In the genomic region with DNA sequence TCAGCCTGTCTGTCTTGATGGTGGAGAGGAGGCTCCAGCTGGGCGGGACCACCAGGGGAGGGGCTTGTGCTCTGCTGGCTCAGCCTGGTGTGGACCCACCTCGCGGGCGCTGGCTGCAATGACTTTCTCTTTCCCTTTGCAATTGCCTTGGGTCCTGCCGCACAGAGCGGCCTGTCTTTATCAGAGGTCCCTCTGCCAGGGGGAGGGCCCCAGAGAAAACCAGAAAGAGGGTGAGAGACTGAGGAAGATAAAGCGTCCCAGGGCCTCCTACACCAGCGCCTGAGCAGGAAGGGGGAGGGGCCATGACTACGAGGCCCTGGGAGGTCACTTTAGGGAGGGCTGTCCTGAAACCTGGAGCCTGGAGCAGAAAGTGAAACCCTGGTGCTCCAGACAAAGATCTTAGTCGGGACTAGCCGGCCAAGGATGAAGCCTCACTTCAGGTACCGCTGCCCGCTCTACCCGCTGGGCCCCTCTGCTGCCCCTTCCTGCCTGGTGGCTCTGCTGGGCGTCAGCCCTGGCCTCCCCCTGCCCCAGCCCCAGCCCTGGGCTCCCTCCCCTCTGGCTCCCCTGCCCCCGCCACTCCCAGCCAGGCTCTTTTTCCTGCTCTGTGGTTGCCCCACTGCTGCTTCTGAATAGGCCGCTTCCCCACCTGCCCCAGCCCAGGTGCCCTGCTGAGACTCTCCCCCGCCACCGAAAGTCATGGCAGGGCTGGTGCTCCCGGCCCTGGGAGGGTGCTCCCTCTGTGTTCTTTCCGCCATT, we compare ENCODE assay signal across 8 cellular contexts. TPM values are rescaled to one million over a fixed set of nuclear protein-coding genes. Genes with fewer than 3 reads are reported as not detected.
DNase-seq lines count a peak whose midpoint lies in the region; ATAC-seq and TF ChIP-seq lines count a peak whose summit lies in the region.
"Not testable (repeated sequence)": the region's sequence is repeated elsewhere in the genome, so short reads cannot be mapped to it uniquely, and the experiment has no call there.

A gene (plus strand): TSS at position 327 of the 759 bp plus-strand sequence. CDS start 97 bp downstream, at position 424.

- H3K36me3 ChIP-seq in colonic mucosa; kidney epithelial cell (ENCODE audit: control insufficient read depth, insufficient read depth, low read length): not testable (repeated sequence)

- in situ Hi-C loops in ACHN (cut with HindIII; ENCODE audit: low pct_ligation_motif_present, low pct_unique_long_range_greater_than_20kb, low sequenced_read_pairs) = not testable (repeated sequence)

- H3K27ac ChIP-seq in colonic mucosa = peak within 1 kb of the TSS; percentile 88

- CTCF ChIA-PET in activated CD4-positive, alpha-beta memory T cell treated with anti-CD3 and anti-CD28 coated beads for 36 hours (lab: Charles Lee) = interaction anchor here (0.7 to 1.1 kb wide), 2 partner anchors 11 to 77 kb away, joined by 3 read pairs; no protein-coding TSS in a partner anchor

- not testable (repeated sequence) for H3K27me3 ChIP-seq in colonic mucosa; kidney epithelial cell (ENCODE audit: control insufficient read depth, insufficient read depth, low read length)

- H3K9ac ChIP-seq in colonic mucosa (ENCODE audit: low read depth in 2 of 2, low read length in 2 of 2) = peak within 1 kb of the TSS; percentile 70 to 73

- not testable (repeated sequence) for H3K36me3 Mint-ChIP-seq in activated CD4-positive, alpha-beta memory T cell treated with anti-CD3 and anti-CD28 coated beads for 36 hours

- not testable (repeated sequence) for H3K27me3 Mint-ChIP-seq in activated CD4-positive, alpha-beta memory T cell treated with anti-CD3 and anti-CD28 coated beads for 36 hours

- H3K4me1 Mint-ChIP-seq in activated CD4-positive, alpha-beta memory T cell treated with anti-CD3 and anti-CD28 coated beads for 36 hours (ENCODE audit: low read depth) = peaks cover 26% of the 10 kb centered on the region

- H3K4me1 ChIP-seq in colonic mucosa = not testable (repeated sequence)

- ATAC-seq in GM18909 (IDR thresholded peaks at IDR 0.05; ENCODE audit: poor library complexity, unreplicated experiment) (peak; percentile 93), HG03025 (IDR thresholded peaks at IDR 0.05; ENCODE audit: low FRiP score, unreplicated experiment) (peak; percentile 82)

- not testable (repeated sequence) for TF ChIP-seq CTCF in colonic mucosa (IDR thresholded peaks at IDR 0.05); kidney epithelial cell (IDR thresholded peaks at IDR 0.05; ENCODE audit: insufficient read depth, low read length, poor library complexity, severe bottlenecking)

- H3K4me3 ChIP-seq in colonic mucosa (peak within 1 kb of the TSS; percentile 54), kidney epithelial cell (ENCODE audit: low read depth, low read length) (peak within 1 kb of the TSS; percentile 61)

- H3K9me3 ChIP-seq in colonic mucosa = not testable (repeated sequence)

- peak within 1 kb of the TSS; percentile 88 for H3K4me3 Mint-ChIP-seq in activated CD4-positive, alpha-beta memory T cell treated with anti-CD3 and anti-CD28 coated beads for 36 hours

- POLR2A ChIA-PET in activated CD4-positive, alpha-beta memory T cell treated with anti-CD3 and anti-CD28 coated beads for 36 hours (lab: Charles Lee) = not testable (repeated sequence)

- DNase-seq in ACHN = peak; percentile 63
- peak; percentile 8 for DNase-seq in NCI-H2227 treated with DMSO at 0.1 percent for 48 hours (lab: John Stamatoyannopoulos, UW)
- peak; percentile 88 for DNase-seq in activated CD4-positive, alpha-beta memory T cell treated with anti-CD3 and anti-CD28 coated beads for 36 hours
- DNase-seq in colonic mucosa = peak; percentile 72
- DNase-seq in kidney epithelial cell (ENCODE audit: low read depth) = peak; percentile 5
- DNase-seq in stimulated activated CD4-positive, alpha-beta T cell treated with anti-CD3 and anti-CD28 coated beads, Interleukin-12 subunit alpha, Interleukin-12 subunit beta, amount 100 ng/mL, for 4 hours = peak; percentile 44

- intact Hi-C loops in activated CD4-positive, alpha-beta memory T cell treated with anti-CD3 and anti-CD28 coated beads for 36 hours (cut with micrococcal nuclease); colonic mucosa (cut with DNase I): not testable (repeated sequence)

- H3K9me3 Mint-ChIP-seq in activated CD4-positive, alpha-beta memory T cell treated with anti-CD3 and anti-CD28 coated beads for 36 hours = not testable (repeated sequence)

- H3K27ac Mint-ChIP-seq in activated CD4-positive, alpha-beta memory T cell treated with anti-CD3 and anti-CD28 coated beads for 36 hours = peak within 1 kb of the TSS; percentile 91

RNA-seq across cellular contexts. Expression of the gene that starts here (rescaled TPM):
- 10 to 100 TPM; 33.4 to 34.9 TPM for total RNA-seq in activated CD4-positive, alpha-beta memory T cell treated with anti-CD3 and anti-CD28 coated beads for 36 hours
- total RNA-seq in colonic mucosa = 1 to 10 TPM; 7.0 to 7.3 TPM
- 7.5 and 8.7 TPM in 2 replicates for total RNA-seq in kidney epithelial cell

Comparison
In these comparisons a context has a peak if more than half of its experiments do, and no peak if none do; other contexts are left out.
1. Peak in every context shown above with its lines: DNase-seq, ATAC-seq, H3K4me3 ChIP-seq and H3K27ac ChIP-seq.
2. DNase-seq: peak in every context shown above with its lines; median percentile 88 in activated CD4-positive, alpha-beta memory T cell treated with anti-CD3 and anti-CD28 coated beads for 36 hours; 72 in colonic mucosa; 63 in ACHN; 44 in stimulated activated CD4-positive, alpha-beta T cell treated with anti-CD3 and anti-CD28 coated beads, Interleukin-12 subunit alpha, Interleukin-12 subunit beta, amount 100 ng/mL, for 4 hours; 8 in NCI-H2227 treated with DMSO at 0.1 percent for 48 hours; 5 in kidney epithelial cell.